10 cellular contexts compared by ENCODE assay signal in the genomic region with DNA sequence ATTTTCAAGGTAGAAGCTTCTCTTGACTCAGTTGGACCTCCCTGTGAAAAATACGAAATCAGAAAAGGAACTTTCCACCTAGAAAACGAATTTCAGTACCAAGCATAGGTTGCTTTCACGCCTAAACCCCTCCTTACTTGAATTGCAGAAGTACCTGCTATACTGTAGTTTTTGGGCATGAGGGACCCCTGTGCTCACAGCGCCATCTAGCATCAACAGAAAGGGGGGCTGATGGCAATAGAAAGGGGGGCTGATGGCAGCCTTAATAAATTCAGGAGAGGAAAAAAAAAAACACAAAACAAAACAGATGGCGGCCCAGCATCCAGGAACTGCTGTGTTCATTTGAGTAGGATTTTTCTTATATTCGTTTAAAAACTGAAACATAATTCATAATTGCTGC.
DNase-seq lines count a peak whose midpoint lies in the region; ATAC-seq and TF ChIP-seq lines count a peak whose summit lies in the region.
"Had no signal": no experiment of that assay in that cellular context is flagged by ENCODE, and none has a peak within 500 bp of the region (broad histone marks: within the 10 kb centered on the region; RNA-seq: fewer than 3 reads in every experiment).

No MANE protein-coding gene starts in this region.

- H3K9me3 ChIP-seq in CD8-positive, alpha-beta T cell (ENCODE audit: low read length), result no peaks in the 10 kb centered on the region

- DNase-seq in CD8-positive, alpha-beta T cell, result no peak
- DNase-seq in NB4 (ENCODE audit: low read depth) (peak; percentile 25), epithelial cell of esophagus (ENCODE audit: low read depth) (no peak), nephron progenitor cell (no peak), ureter (ENCODE audit: low spot score) (no peak)
- DNase-seq: cortex of kidney, Peyer's patch had no signal

- intact Hi-C loops in CD8-positive, alpha-beta T cell (cut with DNase I, micrococcal nuclease), result loop anchor here in 1 of 2 experiments (5.0 to 10.0 kb wide), 2 partner anchors 185 to 303 kb away; no protein-coding TSS in a partner anchor

- no peaks in the 10 kb centered on the region for H3K4me1 ChIP-seq in CD8-positive, alpha-beta T cell (ENCODE audit: insufficient read depth, low read length)
- H3K4me1 ChIP-seq: Peyer's patch had no signal

- TF ChIP-seq CTCF in CD8-positive, alpha-beta T cell (IDR thresholded peaks at IDR 0.05), result no peak
- TF ChIP-seq CTCF in NB4 (IDR thresholded peaks at IDR 0.05; ENCODE audit: low read depth, low read length) (peak; percentile 23), epithelial cell of esophagus (IDR thresholded peaks at IDR 0.05; ENCODE audit: insufficient read depth, low read depth, low read length, missing control alignments) (no peak), nephron progenitor cell (IDR thresholded peaks at IDR 0.05) (no peak)

- no peak overlapping the region for H3K27ac Mint-ChIP-seq in CD8-positive, alpha-beta T cell
- H3K27ac Mint-ChIP-seq in nephron progenitor cell, result no peak overlapping the region

- H3K36me3 ChIP-seq in CD8-positive, alpha-beta T cell (ENCODE audit: insufficient read depth, low read length), result no peaks in the 10 kb centered on the region
- H3K36me3 ChIP-seq: Peyer's patch had no signal

- H3K27me3 Mint-ChIP-seq in CD8-positive, alpha-beta T cell (ENCODE audit: low read depth), result peaks cover 6% of the 10 kb centered on the region
- H3K27me3 Mint-ChIP-seq in nephron progenitor cell (ENCODE audit: low read depth, poor library complexity), result peaks cover 17% of the 10 kb centered on the region

- H3K4me3 Mint-ChIP-seq in CD8-positive, alpha-beta T cell, result peak overlapping the region; percentile 85
- H3K4me3 Mint-ChIP-seq in nephron progenitor cell, result peak overlapping the region; percentile 91

- H3K4me1 Mint-ChIP-seq in CD8-positive, alpha-beta T cell (ENCODE audit: low read depth), result peaks cover 6% of the 10 kb centered on the region
- no peaks in the 10 kb centered on the region for H3K4me1 Mint-ChIP-seq in nephron progenitor cell

- peak overlapping the region; percentile 53 for H3K27ac ChIP-seq in CD8-positive, alpha-beta T cell (ENCODE audit: low read depth, low read length)

- POLR2A ChIA-PET in CD8-positive, alpha-beta T cell (lab: Charles Lee), result interaction anchor here (1.0 kb wide), 1 partner anchor 184 kb away, joined by 3 read pairs; no protein-coding TSS in a partner anchor

- H3K27me3 ChIP-seq in CD8-positive, alpha-beta T cell (ENCODE audit: insufficient read depth, low read length), result no peaks in the 10 kb centered on the region
- H3K27me3 ChIP-seq: Peyer's patch had no signal

- H3K4me3 ChIP-seq in CD8-positive, alpha-beta T cell (ENCODE audit: low read depth, low read length), result peak overlapping the region; percentile 56
- H3K4me3 ChIP-seq in NB4 (ENCODE audit: low read depth, low read length) (no peak overlapping the region), epithelial cell of esophagus (ENCODE audit: low read length) (peak overlapping the region; percentile 59)

- TF ChIP-seq POLR2A in NB4 (IDR thresholded peaks at IDR 0.05; ENCODE audit: extremely low read depth, insufficient read length), result no peak

- ATAC-seq in CD8-positive, alpha-beta T cell, result no peak
- no peak for ATAC-seq in GM19351 (IDR thresholded peaks at IDR 0.05; ENCODE audit: unreplicated experiment)
- ATAC-seq in HG02870 (IDR thresholded peaks at IDR 0.05; ENCODE audit: unreplicated experiment), result no peak
- no peak for ATAC-seq in GM21619 (IDR thresholded peaks at IDR 0.05; ENCODE audit: unreplicated experiment)

- peaks cover 7% of the 10 kb centered on the region for H3K36me3 Mint-ChIP-seq in CD8-positive, alpha-beta T cell
- peaks cover 9% of the 10 kb centered on the region for H3K36me3 Mint-ChIP-seq in nephron progenitor cell (ENCODE audit: low read depth)

- CTCF ChIA-PET in CD8-positive, alpha-beta T cell (lab: Charles Lee), result no interaction called here

- peaks cover 29% of the 10 kb centered on the region for H3K9me3 Mint-ChIP-seq in CD8-positive, alpha-beta T cell
- H3K9me3 Mint-ChIP-seq in nephron progenitor cell, result peaks cover 53% of the 10 kb centered on the region
